Comparison of ENCODE assay signal across 14 cellular contexts in the genomic region with DNA sequence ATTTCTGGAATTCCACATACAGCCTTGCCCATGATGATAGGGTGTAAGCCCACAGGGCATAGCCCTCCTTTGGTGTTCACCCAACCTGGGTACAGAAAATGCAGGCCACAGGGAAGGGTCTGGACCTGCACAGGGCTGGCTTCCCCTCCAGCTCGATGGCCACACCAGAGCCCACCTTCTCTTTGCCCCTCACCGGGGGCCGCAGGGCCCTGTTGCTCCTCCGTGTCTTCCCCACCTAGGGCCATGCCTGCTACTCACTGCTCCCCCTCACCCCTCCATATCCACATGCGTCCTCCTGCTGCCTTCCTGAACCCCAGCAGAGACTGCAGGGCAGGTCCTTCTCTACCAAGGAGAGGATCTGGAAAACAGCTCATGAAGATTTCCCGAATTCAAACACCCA. TPM values are rescaled to one million over a fixed set of nuclear protein-coding genes. Genes with fewer than 3 reads are reported as not detected.
DNase-seq lines count a peak whose midpoint lies in the region; ATAC-seq and TF ChIP-seq lines count a peak whose summit lies in the region.
"Had no signal": no experiment of that assay in that cellular context is flagged by ENCODE, and none has a peak within 500 bp of the region (broad histone marks: within the 10 kb centered on the region; RNA-seq: fewer than 3 reads in every experiment).

No MANE protein-coding gene starts in this region.

- ATAC-seq in stimulated activated naive CD8-positive, alpha-beta T cell treated with anti-CD3 and anti-CD28 coated beads, Interleukin-15, amount 100 ng/mL, for 72 hours, result no peak
- no peak for ATAC-seq in WTC11

- no peak for TF ChIP-seq CTCF in WTC11 (IDR thresholded peaks at IDR 0.05)

- H3K27me3 Mint-ChIP-seq in stimulated activated naive CD8-positive, alpha-beta T cell treated with anti-CD3 and anti-CD28 coated beads, Interleukin-15, Interleukin-2, amounts not matched to agents 100 ng/mL and 50 ng/mL, for 24 hours, result no peaks in the 10 kb centered on the region
- H3K27me3 Mint-ChIP-seq in stimulated activated naive CD8-positive, alpha-beta T cell treated with anti-CD3 and anti-CD28 coated beads, Interleukin-15, amount 100 ng/mL, for 72 hours, result no peaks in the 10 kb centered on the region
- H3K27me3 Mint-ChIP-seq in WTC11 (ENCODE audit: low read depth) (no peaks in the 10 kb centered on the region), immature natural killer cell (ENCODE audit: low read depth in 3 of 3) (no peaks in the 10 kb centered on the region)

- no peaks in the 10 kb centered on the region for H3K9me3 Mint-ChIP-seq in stimulated activated naive CD8-positive, alpha-beta T cell treated with anti-CD3 and anti-CD28 coated beads, Interleukin-15, Interleukin-2, amounts not matched to agents 100 ng/mL and 50 ng/mL, for 24 hours
- no peaks in the 10 kb centered on the region for H3K9me3 Mint-ChIP-seq in stimulated activated naive CD8-positive, alpha-beta T cell treated with anti-CD3 and anti-CD28 coated beads, Interleukin-15, amount 100 ng/mL, for 72 hours
- H3K9me3 Mint-ChIP-seq in WTC11 (no peaks in the 10 kb centered on the region), immature natural killer cell (no peaks in the 10 kb centered on the region)
- H3K9me3 Mint-ChIP-seq: neural progenitor cell had no signal

- H3K27ac Mint-ChIP-seq in stimulated activated naive CD8-positive, alpha-beta T cell treated with anti-CD3 and anti-CD28 coated beads, Interleukin-15, Interleukin-2, amounts not matched to agents 100 ng/mL and 50 ng/mL, for 24 hours, result peak overlapping the region; percentile 49
- H3K27ac Mint-ChIP-seq in stimulated activated naive CD8-positive, alpha-beta T cell treated with anti-CD3 and anti-CD28 coated beads, Interleukin-15, amount 100 ng/mL, for 72 hours, result peak overlapping the region in 1 of 2 donors; percentile 86
- H3K27ac Mint-ChIP-seq in WTC11, result peak overlapping the region; percentile 80
- peak overlapping the region; percentile 16 to 97 (median 74) for H3K27ac Mint-ChIP-seq in immature natural killer cell
- H3K27ac Mint-ChIP-seq: neural progenitor cell had no signal

- no peak for DNase-seq in stimulated activated naive CD8-positive, alpha-beta T cell treated with anti-CD3 and anti-CD28 coated beads, Interleukin-15, amount 100 ng/mL, for 72 hours
- no peak for DNase-seq in WTC11 (ENCODE audit: low spot score)
- DNase-seq in immature natural killer cell, result no peak
- DNase-seq in SHP77 treated with DMSO at 0.1 percent for 48 hours (lab: John Stamatoyannopoulos, UW), result no peak
- DNase-seq in medulla oblongata (ENCODE audit: extremely low spot score), result no peak
- no peak for DNase-seq in NCI-H1436 treated with DMSO at 0.1 percent for 48 hours (lab: John Stamatoyannopoulos, UW)
- DNase-seq: activated gamma-delta T cell; GOT3; kidney; NCI-H510A; stimulated activated CD4-positive, alpha-beta T cell treated with anti-CD3 and anti-CD28 coated beads, Interleukin-2, amount 100 ng/mL, for 24 hours; T-helper 9 cell had no signal

- POLR2A ChIA-PET in WTC11 (lab: Charles Lee), result interaction anchor here (0.7 to 1.2 kb wide), 4 partner anchors 12 to 99 kb away, joined by 3 to 6 read pairs (median 4); no protein-coding TSS in a partner anchor

- peaks cover 6% of the 10 kb centered on the region for H3K36me3 Mint-ChIP-seq in stimulated activated naive CD8-positive, alpha-beta T cell treated with anti-CD3 and anti-CD28 coated beads, Interleukin-15, Interleukin-2, amounts not matched to agents 100 ng/mL and 50 ng/mL, for 24 hours (ENCODE audit: low read depth)
- no peaks in the 10 kb centered on the region for H3K36me3 Mint-ChIP-seq in WTC11
- H3K36me3 Mint-ChIP-seq in immature natural killer cell, result no peaks in the 10 kb centered on the region

- peaks cover 41% of the 10 kb centered on the region for H3K4me1 Mint-ChIP-seq in stimulated activated naive CD8-positive, alpha-beta T cell treated with anti-CD3 and anti-CD28 coated beads, Interleukin-15, Interleukin-2, amounts not matched to agents 100 ng/mL and 50 ng/mL, for 24 hours (ENCODE audit: low read depth)
- peaks cover 64% of the 10 kb centered on the region for H3K4me1 Mint-ChIP-seq in stimulated activated naive CD8-positive, alpha-beta T cell treated with anti-CD3 and anti-CD28 coated beads, Interleukin-15, amount 100 ng/mL, for 72 hours
- H3K4me1 Mint-ChIP-seq in WTC11 (peaks cover 45% of the 10 kb centered on the region), immature natural killer cell (peaks cover 62 to 67% of the 10 kb centered on the region in 2 donors)

- no peak overlapping the region for H3K4me3 Mint-ChIP-seq in stimulated activated naive CD8-positive, alpha-beta T cell treated with anti-CD3 and anti-CD28 coated beads, Interleukin-15, Interleukin-2, amounts not matched to agents 100 ng/mL and 50 ng/mL, for 24 hours
- H3K4me3 Mint-ChIP-seq in stimulated activated naive CD8-positive, alpha-beta T cell treated with anti-CD3 and anti-CD28 coated beads, Interleukin-15, amount 100 ng/mL, for 72 hours, result no peak overlapping the region
- H3K4me3 Mint-ChIP-seq in WTC11 (no peak overlapping the region), immature natural killer cell (peak overlapping the region in 1 of 5 donors; percentile 23)
- H3K4me3 Mint-ChIP-seq: neural progenitor cell had no signal

- CTCF ChIA-PET in WTC11 (lab: Charles Lee), result interaction anchor here (0.5 to 2.7 kb wide), 36 partner anchors 10 to 438 kb away, joined by 3 to 115 read pairs (median 7); a partner anchor contains a TSS

TF ChIP-seq in WTC11, 78 proteins besides CTCF, POLR2A, EP300 and RAD21:
- TF ChIP-seq, protein P1, sequence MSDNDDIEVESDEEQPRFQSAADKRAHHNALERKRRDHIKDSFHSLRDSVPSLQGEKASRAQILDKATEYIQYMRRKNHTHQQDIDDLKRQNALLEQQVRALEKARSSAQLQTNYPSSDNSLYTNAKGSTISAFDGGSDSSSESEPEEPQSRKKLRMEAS (CRISPR knock-in tag; IDR thresholded peaks at IDR 0.05), result no peak
- TF ChIP-seq, protein P2, sequence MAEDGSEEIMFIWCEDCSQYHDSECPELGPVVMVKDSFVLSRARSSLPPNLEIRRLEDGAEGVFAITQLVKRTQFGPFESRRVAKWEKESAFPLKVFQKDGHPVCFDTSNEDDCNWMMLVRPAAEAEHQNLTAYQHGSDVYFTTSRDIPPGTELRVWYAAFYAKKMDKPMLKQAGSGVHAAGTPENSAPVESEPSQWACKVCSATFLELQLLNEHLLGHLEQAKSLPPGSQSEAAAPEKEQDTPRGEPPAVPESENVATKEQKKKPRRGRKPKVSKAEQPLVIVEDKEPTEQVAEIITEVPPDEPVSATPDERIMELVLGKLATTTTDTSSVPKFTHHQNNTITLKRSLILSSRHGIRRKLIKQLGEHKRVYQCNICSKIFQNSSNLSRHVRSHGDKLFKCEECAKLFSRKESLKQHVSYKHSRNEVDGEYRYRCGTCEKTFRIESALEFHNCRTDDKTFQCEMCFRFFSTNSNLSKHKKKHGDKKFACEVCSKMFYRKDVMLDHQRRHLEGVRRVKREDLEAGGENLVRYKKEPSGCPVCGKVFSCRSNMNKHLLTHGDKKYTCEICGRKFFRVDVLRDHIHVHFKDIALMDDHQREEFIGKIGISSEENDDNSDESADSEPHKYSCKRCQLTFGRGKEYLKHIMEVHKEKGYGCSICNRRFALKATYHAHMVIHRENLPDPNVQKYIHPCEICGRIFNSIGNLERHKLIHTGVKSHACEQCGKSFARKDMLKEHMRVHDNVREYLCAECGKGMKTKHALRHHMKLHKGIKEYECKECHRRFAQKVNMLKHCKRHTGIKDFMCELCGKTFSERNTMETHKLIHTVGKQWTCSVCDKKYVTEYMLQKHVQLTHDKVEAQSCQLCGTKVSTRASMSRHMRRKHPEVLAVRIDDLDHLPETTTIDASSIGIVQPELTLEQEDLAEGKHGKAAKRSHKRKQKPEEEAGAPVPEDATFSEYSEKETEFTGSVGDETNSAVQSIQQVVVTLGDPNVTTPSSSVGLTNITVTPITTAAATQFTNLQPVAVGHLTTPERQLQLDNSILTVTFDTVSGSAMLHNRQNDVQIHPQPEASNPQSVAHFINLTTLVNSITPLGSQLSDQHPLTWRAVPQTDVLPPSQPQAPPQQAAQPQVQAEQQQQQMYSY (CRISPR knock-in tag; IDR thresholded peaks at IDR 0.05), result no peak

RNA-seq across cellular contexts. Expression of a gene that starts 20.3 kb away (rescaled TPM):
- 68.9 to 79.2 TPM (median 78.9 TPM) in 3 replicates for total RNA-seq in WTC11 (2021)
- polyA plus RNA-seq in immature natural killer cell, result 10 to 100 TPM; 26.9 to 51.9 (median 47.8) TPM

RNA-seq across cellular contexts. Expression of a gene that starts 37.9 kb away (rescaled TPM):
- total RNA-seq in WTC11 (2021), result 1.3 to 2.1 TPM (median 1.5 TPM) in 3 replicates
- polyA plus RNA-seq in immature natural killer cell, result not detected

RNA-seq across cellular contexts. Expression of a gene that starts 42.1 kb away (rescaled TPM):
- 29.5 to 42.6 TPM (median 31.1 TPM) in 3 replicates for total RNA-seq in WTC11 (2021)
- polyA plus RNA-seq in immature natural killer cell, result 100 to 1,000 TPM; 130 to 225 (median 196) TPM

RNA-seq across cellular contexts. Expression of a gene that starts 43.9 kb away (rescaled TPM):
- total RNA-seq in WTC11 (2021), result 68.1 to 77.6 TPM (median 69.5 TPM) in 3 replicates
- polyA plus RNA-seq in immature natural killer cell, result 10 to 100 TPM; 46.1 to 65.3 (median 60.7) TPM
